In genomic region chrX:9411682-9412081, GRCh38 we compare ENCODE assay signal across 5 cellular contexts. TPM values are rescaled to one million over a fixed set of nuclear protein-coding genes. Genes with fewer than 3 reads are reported as not detected.
A peak's percentile ranks its signal among the peaks of the same experiment; 100 is the strongest.
DNase-seq lines count a peak whose midpoint lies in the region; TF ChIP-seq lines count a peak whose summit lies in the region.
"Not testable (repeated sequence)": the region's sequence is repeated elsewhere in the genome, so short reads cannot be mapped to it uniquely, and the experiment has no call there.

No MANE protein-coding gene starts in this region.

- not testable (repeated sequence) for H3K4me3 ChIP-seq in Peyer's patch

- not testable (repeated sequence) for H3K9me3 ChIP-seq in Peyer's patch

- H3K9me3 Mint-ChIP-seq in chondrocyte (ENCODE audit: low read depth) (peaks cover 13% of the 10 kb centered on the region), progenitor cell of endocrine pancreas (ENCODE audit: low read depth) (peaks cover 17% of the 10 kb centered on the region)

- H3K27me3 Mint-ChIP-seq in chondrocyte (ENCODE audit: low read depth); progenitor cell of endocrine pancreas: not testable (repeated sequence)

- H3K27me3 ChIP-seq in Peyer's patch, result not testable (repeated sequence)

- not testable (repeated sequence) for H3K27ac ChIP-seq in Peyer's patch

- H3K4me3 Mint-ChIP-seq in chondrocyte (ENCODE audit: unreplicated experiment); progenitor cell of endocrine pancreas (ENCODE audit: low read depth): not testable (repeated sequence)

- peak in 2 of 3 donors; percentile 29 to 49 for DNase-seq in Peyer's patch
- peak; percentile 95 for DNase-seq in chondrocyte (ENCODE audit: low spot score)
- peak; percentile 16 for DNase-seq in dedifferentiated amniotic fluid mesenchymal stem cell (ENCODE audit: extremely low spot score)
- DNase-seq in mucosa of gallbladder (ENCODE audit: low spot score), result peak; percentile 25
- DNase-seq in progenitor cell of endocrine pancreas (ENCODE audit: low spot score, unreplicated experiment), result peak; percentile 12

- H3K36me3 Mint-ChIP-seq in chondrocyte (ENCODE audit: low read depth); progenitor cell of endocrine pancreas (ENCODE audit: insufficient read depth): not testable (repeated sequence)

- H3K4me1 ChIP-seq in Peyer's patch, result not testable (repeated sequence)

- not testable (repeated sequence) for H3K4me1 Mint-ChIP-seq in chondrocyte (ENCODE audit: low read depth); progenitor cell of endocrine pancreas (ENCODE audit: low read depth)

- not testable (repeated sequence) for TF ChIP-seq CTCF in Peyer's patch (IDR thresholded peaks at IDR 0.05); chondrocyte (IDR thresholded peaks at IDR 0.05); progenitor cell of endocrine pancreas (IDR thresholded peaks at IDR 0.05; ENCODE audit: unreplicated experiment)

- not testable (repeated sequence) for H3K27ac Mint-ChIP-seq in chondrocyte (ENCODE audit: unreplicated experiment); progenitor cell of endocrine pancreas

- TF ChIP-seq POLR2A in Peyer's patch (IDR thresholded peaks at IDR 0.05), result not testable (repeated sequence)

- not testable (repeated sequence) for H3K36me3 ChIP-seq in Peyer's patch

RNA-seq across cellular contexts. Expression of gene TBL1X, which starts 53.2 kb away (rescaled TPM):
- total RNA-seq in Peyer's patch (10 to 100 TPM in 1 of 4 donors, 1 to 10 TPM in 3; 3.9 to 29.7 (median 5.0) TPM), chondrocyte (14.5 to 24.6 TPM (median 21.4 TPM) in 3 replicates), mucosa of gallbladder (37.1 TPM), progenitor cell of endocrine pancreas (37.8 and 42.7 TPM in 2 replicates)

Comparison
In these comparisons a context has a peak if more than half of its experiments do, and no peak if none do; other contexts are left out.
1. DNase-seq: peak in every context shown above with its lines; median percentile 95 in chondrocyte; 39 in Peyer's patch; 25 in mucosa of gallbladder; 16 in dedifferentiated amniotic fluid mesenchymal stem cell; 12 in progenitor cell of endocrine pancreas.